In the genomic region with DNA sequence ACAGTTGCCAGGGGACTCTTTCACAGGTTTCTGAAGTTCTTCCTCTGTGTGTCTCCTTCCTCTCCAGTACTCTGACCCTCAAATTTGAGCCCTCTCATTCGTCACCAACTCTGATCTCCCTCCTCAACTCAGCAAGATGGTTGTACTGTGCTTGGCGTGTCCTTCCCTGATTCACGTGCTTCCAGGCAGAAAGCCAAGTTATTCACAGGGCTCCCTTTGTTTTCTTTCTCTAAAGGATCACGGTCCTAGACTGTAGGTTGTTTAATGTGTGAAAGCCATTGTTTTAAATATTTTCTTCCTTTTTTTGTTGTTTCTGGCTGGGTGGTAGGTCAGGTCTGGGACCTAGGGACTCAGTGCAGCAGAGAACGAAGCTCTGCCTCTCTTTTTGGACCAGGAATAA, we compare ENCODE assay signal across 14 cellular contexts.
DNase-seq lines count a peak whose midpoint lies in the region; ATAC-seq and TF ChIP-seq lines count a peak whose summit lies in the region.
"Had no signal": no experiment of that assay in that cellular context is flagged by ENCODE, and none has a peak within 500 bp of the region (broad histone marks: within the 10 kb centered on the region; RNA-seq: fewer than 3 reads in every experiment).

No MANE protein-coding gene starts in this region.

- no peaks in the 10 kb centered on the region for H3K36me3 Mint-ChIP-seq in immature natural killer cell

- no peak for TF ChIP-seq CTCF in epithelial cell of esophagus (IDR thresholded peaks at IDR 0.05; ENCODE audit: insufficient read depth, low read depth, low read length, missing control alignments)

- H3K27ac ChIP-seq in Karpas-422 (ENCODE audit: low read length): no peak overlapping the region

- no peak overlapping the region for H3K4me3 Mint-ChIP-seq in immature natural killer cell
- H3K4me3 Mint-ChIP-seq: activated CD8-positive, alpha-beta T cell treated with anti-CD3 and anti-CD28 coated beads for 36 hours had no signal

- no peaks in the 10 kb centered on the region for H3K36me3 ChIP-seq in Karpas-422 (ENCODE audit: insufficient read depth, low read length)

- H3K9me3 Mint-ChIP-seq in immature natural killer cell: peaks cover 0 to 2% (median 0%) of the 10 kb centered on the region in 6 donors

- no peaks in the 10 kb centered on the region for H3K4me1 ChIP-seq in Karpas-422 (ENCODE audit: low read length)

- H3K9me2 ChIP-seq in Karpas-422 (replicated peaks; ENCODE audit: insufficient read depth, low read length): no peaks in the 10 kb centered on the region

- H3K4me1 Mint-ChIP-seq in immature natural killer cell: peaks cover 4 to 8% of the 10 kb centered on the region in 2 donors

- no peaks in the 10 kb centered on the region for H3K79me2 ChIP-seq in Karpas-422 (ENCODE audit: low read length)

- peaks cover 0 to 7% (median 1%) of the 10 kb centered on the region in 3 donors for H3K27me3 Mint-ChIP-seq in immature natural killer cell (ENCODE audit: low read depth in 3 of 3)
- H3K27me3 Mint-ChIP-seq: activated CD8-positive, alpha-beta T cell treated with anti-CD3 and anti-CD28 coated beads for 36 hours; progenitor cell of endocrine pancreas had no signal

- H4K20me1 ChIP-seq in Karpas-422 (ENCODE audit: insufficient read depth, low read depth, low read length): no peaks in the 10 kb centered on the region

- no peak overlapping the region for H3K27ac Mint-ChIP-seq in immature natural killer cell
- H3K27ac Mint-ChIP-seq: activated CD8-positive, alpha-beta T cell treated with anti-CD3 and anti-CD28 coated beads for 36 hours; progenitor cell of endocrine pancreas had no signal

- no peak for ATAC-seq in HG03025 (IDR thresholded peaks at IDR 0.05; ENCODE audit: low FRiP score, unreplicated experiment)
- ATAC-seq: activated CD8-positive, alpha-beta T cell treated with anti-CD3 and anti-CD28 coated beads for 36 hours had no signal

- no peak overlapping the region for H2AFZ ChIP-seq in Karpas-422 (ENCODE audit: low read length)

- H3K4me2 ChIP-seq in Karpas-422 (ENCODE audit: low read depth, low read length, poor library complexity, severe bottlenecking): no peak overlapping the region

- DNase-seq in H4 (ENCODE audit: low spot score): peak; percentile 2
- peak; percentile 67 for DNase-seq in NCI-H748 (lab: John Stamatoyannopoulos, UW; ENCODE audit: unreplicated experiment)
- peak; percentile 36 for DNase-seq in epithelial cell of esophagus (ENCODE audit: low read depth)
- peak; percentile 66 for DNase-seq in pons (ENCODE audit: low spot score)
- no peak for DNase-seq in immature natural killer cell
- no peak for DNase-seq in T-helper 1 cell
- no peak for DNase-seq in Karpas-422
- DNase-seq: activated CD8-positive, alpha-beta T cell treated with anti-CD3 and anti-CD28 coated beads for 36 hours; AML-193; DMS79 treated with DMSO at 0.1 percent for 48 hours; NCI-H1436 treated with DMSO at 0.1 percent for 48 hours; SHP77 treated with DMSO at 0.1 percent for 48 hours had no signal

- no peaks in the 10 kb centered on the region for H3K9me3 ChIP-seq in Karpas-422 (ENCODE audit: low read length)

- no peak overlapping the region for H3K9ac ChIP-seq in Karpas-422 (ENCODE audit: low read length)

- H3K27me3 ChIP-seq in Karpas-422 (ENCODE audit: low read length): no peaks in the 10 kb centered on the region

- H3K4me3 ChIP-seq in epithelial cell of esophagus (ENCODE audit: low read length) (no peak overlapping the region), Karpas-422 (ENCODE audit: low read length) (no peak overlapping the region)

Comparison
In these comparisons a context has a peak if more than half of its experiments do, and no peak if none do; other contexts are left out.
1. DNase-seq: peak in H4 (single experiment), NCI-H748 (single experiment), epithelial cell of esophagus (single experiment) and pons (single experiment); none in immature natural killer cell (0 of 3), T-helper 1 cell (0 of 5) and Karpas-422 (single experiment).